Comparison of ENCODE assay signal across 16 cellular contexts in genomic region chr12:76898472-76898871, GRCh38.
"Had no signal": no experiment of that assay in that cellular context is flagged by ENCODE, and none has a peak within 500 bp of the region (broad histone marks: within the 10 kb centered on the region; RNA-seq: fewer than 3 reads in every experiment).

No MANE protein-coding gene starts in this region.

- H3K27ac ChIP-seq: psoas muscle, sigmoid colon, SJCRH30 had no signal

- DNase-seq: activated CD4-positive, alpha-beta memory T cell treated with anti-CD3 and anti-CD28 coated beads for 36 hours; activated CD4-positive, alpha-beta T cell treated with anti-CD3 and anti-CD28 coated beads for 1 hour; activated naive CD4-positive, alpha-beta T cell treated with Interleukin-2 at 50 U/mL for 16 hours; activated naive CD8-positive, alpha-beta T cell treated with anti-CD3 and anti-CD28 coated beads, Interleukin-2, amount 50 U/mL, for 24 hours; cerebellar nuclear complex; dermis blood vessel endothelial cell; hippocampal formation; psoas muscle; sigmoid colon; SJCRH30; stimulated activated CD4-positive, alpha-beta T cell treated with anti-CD3 and anti-CD28 coated beads, Interleukin-2, amount 100 ng/mL, for 24 hours; stimulated activated naive B cell treated with anti-CD40 and anti-IgM and Interleukin-4, amounts not matched to agents 10 μg/mL and 1 μg/mL and 100 μg/mL, for 72 hours; T-helper 9 cell; trophoblast cell had no signal

- H3K4me3 ChIP-seq: esophagus muscularis mucosa, psoas muscle, sigmoid colon, SJCRH30 had no signal

- H3K9me3 ChIP-seq: psoas muscle, SJCRH30 had no signal

- H3K4me1 ChIP-seq: psoas muscle, sigmoid colon, SJCRH30 had no signal

- H3K36me3 ChIP-seq: esophagus muscularis mucosa, sigmoid colon, SJCRH30 had no signal

- ATAC-seq: activated naive CD8-positive, alpha-beta T cell treated with anti-CD3 and anti-CD28 coated beads, Interleukin-2, amount 50 U/mL, for 24 hours; natural killer cell treated with Interleukin-12 subunit alpha and Interleukin-12 subunit beta and Interleukin-15 and Interleukin-18, amount 100 ng/mL, for 72 hours; psoas muscle; stimulated activated naive B cell treated with anti-CD40 and anti-IgM and Interleukin-4, amounts not matched to agents 10 μg/mL and 1 μg/mL and 100 μg/mL, for 72 hours had no signal

- H3K27me3 ChIP-seq: esophagus muscularis mucosa, sigmoid colon, SJCRH30 had no signal
